ENCODE assay signal across 8 cellular contexts in the genomic region with DNA sequence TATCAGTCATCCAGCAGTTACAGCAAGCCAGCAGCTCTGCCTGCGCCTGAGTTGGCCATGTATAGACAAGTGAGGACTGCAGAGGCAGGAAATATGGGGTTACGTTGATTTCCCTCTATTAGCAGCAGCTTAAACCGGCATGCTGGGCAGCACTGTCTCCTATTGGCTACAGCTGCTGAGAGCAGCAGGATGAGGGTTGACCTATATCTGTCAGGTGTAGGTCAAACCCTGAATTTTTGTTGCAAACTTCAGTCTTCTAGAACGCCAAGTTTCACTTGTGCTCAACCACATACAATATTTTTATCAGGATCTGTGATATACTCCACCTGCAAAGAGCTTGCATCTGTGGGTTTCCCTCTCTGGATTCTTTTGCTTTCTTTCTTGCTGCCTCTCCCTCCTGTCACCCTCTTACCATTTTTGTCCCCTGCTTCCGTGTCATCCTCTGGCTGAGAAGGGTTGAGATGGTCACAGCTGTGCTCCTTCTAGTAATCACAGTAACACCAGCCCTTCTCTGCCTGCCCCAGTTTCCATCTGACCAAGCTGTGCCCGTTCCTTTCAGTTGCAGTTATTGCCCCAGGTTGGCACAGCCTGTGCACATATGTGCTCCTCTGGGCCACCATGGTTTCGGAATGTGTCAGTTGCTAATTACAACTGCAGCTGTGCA. TPM values are rescaled to one million over a fixed set of nuclear protein-coding genes. Genes with fewer than 3 reads are reported as not detected.
DNase-seq lines count a peak whose midpoint lies in the region; ATAC-seq and TF ChIP-seq lines count a peak whose summit lies in the region.

No MANE protein-coding gene starts in this region.

- 66 to 77% methylated on average over 7 of the region's 7 CpGs for WGBS in tibial nerve, 2 donors

- H3K27me3 ChIP-seq in CD4-positive, CD25-positive, alpha-beta regulatory T cell (ENCODE audit: control insufficient read depth, insufficient read depth, low read length) = no peaks in the 10 kb centered on the region
- H3K27me3 ChIP-seq in tibial nerve (no peaks in the 10 kb centered on the region), right atrium auricular region (no peaks in the 10 kb centered on the region), uterus (no peaks in the 10 kb centered on the region)

- peaks cover 0 to 1% (median 0%) of the 10 kb centered on the region in 7 donors for H3K9me3 Mint-ChIP-seq in CD4-positive, CD25-positive, alpha-beta regulatory T cell
- H3K9me3 Mint-ChIP-seq in natural killer cell = no peaks in the 10 kb centered on the region

- H3K27me3 Mint-ChIP-seq in CD4-positive, CD25-positive, alpha-beta regulatory T cell = no peaks in the 10 kb centered on the region
- H3K27me3 Mint-ChIP-seq in natural killer cell (ENCODE audit: low read depth in 2 of 2) = no peaks in the 10 kb centered on the region

- peak overlapping the region; percentile 71 to 88 (median 78) for H3K4me3 Mint-ChIP-seq in CD4-positive, CD25-positive, alpha-beta regulatory T cell
- peak overlapping the region; percentile 73 for H3K4me3 Mint-ChIP-seq in natural killer cell

- peak; percentile 31 to 88 (median 68) for DNase-seq in CD4-positive, CD25-positive, alpha-beta regulatory T cell
- DNase-seq in activated CD8-positive, alpha-beta memory T cell treated with anti-CD3 and anti-CD28 coated beads, Interleukin-2, amount 50 U/mL, for 48 hours = peak; percentile 62
- DNase-seq in natural killer cell (peak; percentile 19), tibial nerve (ENCODE audit: low spot score in 2 of 2) (no peak), right atrium auricular region (ENCODE audit: low spot score) (no peak), uterus (no peak)

- peak overlapping the region; percentile 78 to 95 (median 88) for H3K27ac Mint-ChIP-seq in CD4-positive, CD25-positive, alpha-beta regulatory T cell
- peak overlapping the region; percentile 81 to 86 for H3K27ac Mint-ChIP-seq in natural killer cell

- no peaks in the 10 kb centered on the region for H3K36me3 Mint-ChIP-seq in CD4-positive, CD25-positive, alpha-beta regulatory T cell
- no peaks in the 10 kb centered on the region for H3K36me3 Mint-ChIP-seq in natural killer cell

- H3K4me1 ChIP-seq in CD4-positive, CD25-positive, alpha-beta regulatory T cell (ENCODE audit: control insufficient read depth, insufficient read depth, low read length, poor library complexity, severe bottlenecking) = peaks cover 21% of the 10 kb centered on the region
- no peaks in the 10 kb centered on the region for H3K4me1 ChIP-seq in tibial nerve
- H3K4me1 ChIP-seq in right atrium auricular region = no peaks in the 10 kb centered on the region
- H3K4me1 ChIP-seq in uterus = no peaks in the 10 kb centered on the region

- peaks cover 14 to 32% (median 24%) of the 10 kb centered on the region in 4 donors for H3K4me1 Mint-ChIP-seq in CD4-positive, CD25-positive, alpha-beta regulatory T cell
- H3K4me1 Mint-ChIP-seq in natural killer cell = peaks cover 51 to 53% of the 10 kb centered on the region in 2 donors

- no peaks in the 10 kb centered on the region for H3K9me3 ChIP-seq in CD4-positive, CD25-positive, alpha-beta regulatory T cell (ENCODE audit: control insufficient read depth in 2 of 2, low read length in 2 of 2)
- H3K9me3 ChIP-seq in tibial nerve (no peaks in the 10 kb centered on the region), right atrium auricular region (no peaks in the 10 kb centered on the region), uterus (no peaks in the 10 kb centered on the region)

- peak overlapping the region; percentile 80 for H3K27ac ChIP-seq in CD4-positive, CD25-positive, alpha-beta regulatory T cell (ENCODE audit: insufficient read depth, low read length, poor library complexity, severe bottlenecking)
- H3K27ac ChIP-seq in tibial nerve (no peak overlapping the region), right atrium auricular region (no peak overlapping the region), uterus (no peak overlapping the region)

- no peak for TF ChIP-seq EP300 in tibial nerve (IDR thresholded peaks at IDR 0.05)

- intact Hi-C loops in natural killer cell (cut with micrococcal nuclease) = loop anchor here (1.0 to 10.0 kb wide), 4 partner anchors 24 to 190 kb away; partner anchors contain the start of gene GLCCI1
- intact Hi-C loops in uterus (cut with DNase I; ENCODE audit: low total_unique reads) = no loop called here

- TF ChIP-seq POLR2A in tibial nerve (IDR thresholded peaks at IDR 0.05) = no peak
- no peak for TF ChIP-seq POLR2A in uterus (IDR thresholded peaks at IDR 0.05)

- peak overlapping the region; percentile 77 for H3K4me3 ChIP-seq in CD4-positive, CD25-positive, alpha-beta regulatory T cell (ENCODE audit: low read depth, low read length)
- no peak overlapping the region for H3K4me3 ChIP-seq in tibial nerve
- H3K4me3 ChIP-seq in right atrium auricular region = no peak overlapping the region
- no peak overlapping the region for H3K4me3 ChIP-seq in uterus

- no peaks in the 10 kb centered on the region for H3K36me3 ChIP-seq in CD4-positive, CD25-positive, alpha-beta regulatory T cell (ENCODE audit: control insufficient read depth, insufficient read depth, low read length)
- H3K36me3 ChIP-seq in tibial nerve = no peaks in the 10 kb centered on the region
- no peaks in the 10 kb centered on the region for H3K36me3 ChIP-seq in right atrium auricular region
- no peaks in the 10 kb centered on the region for H3K36me3 ChIP-seq in uterus

- peak; percentile 93 to 95 for ATAC-seq in CD4-positive, CD25-positive, alpha-beta regulatory T cell (ENCODE audit: low read depth in 2 of 2)
- ATAC-seq in GM19455 (IDR thresholded peaks at IDR 0.05; ENCODE audit: unreplicated experiment) (peak; percentile 93), HG03460 (IDR thresholded peaks at IDR 0.05; ENCODE audit: unreplicated experiment) (peak; percentile 89), natural killer cell (peak; percentile 79 to 85 (median 82))

- TF ChIP-seq CTCF in natural killer cell (IDR thresholded peaks at IDR 0.05) (no peak), tibial nerve (IDR thresholded peaks at IDR 0.05) (no peak), right atrium auricular region (IDR thresholded peaks at IDR 0.05) (no peak), uterus (IDR thresholded peaks at IDR 0.05) (no peak)

RNA-seq across cellular contexts. Expression of gene GLCCI1, which starts 23.8 kb away (rescaled TPM):
- 88.1 TPM for total RNA-seq in CD4-positive, CD25-positive, alpha-beta regulatory T cell
- polyA plus RNA-seq in CD4-positive, CD25-positive, alpha-beta regulatory T cell = 10 to 100 TPM; 12.6 to 36.7 (median 23.7) TPM
- total RNA-seq in natural killer cell (100 to 1,000 TPM in 1 of 3 donors, 10 to 100 TPM in 2; 70.5 to 132 (median 79.6) TPM), tibial nerve (10 to 100 TPM in 2 of 4 donors, 1 to 10 TPM in 2; 8.1 to 15.7 (median 11.7) TPM), right atrium auricular region (1 to 10 TPM; 3.4 to 3.8 TPM), uterus (10 to 100 TPM in 2 of 4 donors, 1 to 10 TPM in 2; 2.9 to 21.6 (median 9.0) TPM)

Comparison
In these comparisons a context has a peak if more than half of its experiments do, and no peak if none do; other contexts are left out.
1. DNase-seq: peak in CD4-positive, CD25-positive, alpha-beta regulatory T cell (3 of 3), activated CD8-positive, alpha-beta memory T cell treated with anti-CD3 and anti-CD28 coated beads, Interleukin-2, amount 50 U/mL, for 48 hours (single experiment) and natural killer cell (single experiment); none in tibial nerve (0 of 2), right atrium auricular region (single experiment) and uterus (0 of 2).
2. Peak in every context shown above with its lines, with median percentiles within 50 percentile points of each other: ATAC-seq.